In the genomic region with DNA sequence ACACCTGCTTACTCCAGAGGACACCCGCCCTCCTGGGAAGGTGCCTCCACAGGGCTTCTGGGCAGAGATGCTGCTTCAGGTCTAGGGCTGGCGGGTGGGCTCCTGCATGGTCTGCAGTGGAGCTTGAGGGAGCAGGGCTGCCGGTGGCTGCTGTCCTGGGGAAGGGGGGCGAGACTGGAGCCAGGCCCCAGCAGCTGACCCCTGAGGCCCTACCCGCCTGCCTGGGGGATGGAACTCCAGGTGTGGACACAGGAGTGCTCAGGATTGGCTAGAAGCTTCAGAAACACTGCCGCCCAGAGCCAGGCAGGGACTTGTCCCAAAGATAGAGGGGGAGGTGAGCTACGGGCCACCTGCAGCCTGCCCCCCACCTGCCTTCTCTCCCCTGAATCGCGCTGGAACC, we compare ENCODE assay signal across 27 cellular contexts. TPM values are rescaled to one million over a fixed set of nuclear protein-coding genes. Genes with fewer than 3 reads are reported as not detected.
"Had no signal": no experiment of that assay in that cellular context is flagged by ENCODE, and none has a peak within 500 bp of the region (broad histone marks: within the 10 kb centered on the region; RNA-seq: fewer than 3 reads in every experiment).

No MANE protein-coding gene starts in this region.

- H3K4me3 ChIP-seq: left lung, lower lobe of right lung, pancreas, prostate gland, right lobe of liver, skin epidermis, stomach, testis, thyroid gland, transverse colon, upper lobe of left lung, vagina had no signal

- H3K9me3 ChIP-seq: left lung, lower lobe of right lung, pancreas, prostate gland, right lobe of liver, testis, thyroid gland, transverse colon, upper lobe of left lung, vagina had no signal

- H3K27ac ChIP-seq: left lung, lower lobe of right lung, pancreas, prostate gland, right lobe of liver, skin epidermis, stomach, testis, thyroid gland, transverse colon, upper lobe of left lung, vagina had no signal

- H3K36me3 ChIP-seq: left lung, lower lobe of right lung, pancreas, prostate gland, right lobe of liver, stomach, thyroid gland, transverse colon, upper lobe of left lung, vagina had no signal

- ATAC-seq: left cardiac atrium; left lung; lower lobe of right lung; natural killer cell; pancreas; right lobe of liver; stimulated activated naive B cell treated with anti-CD40 and anti-IgM and Interleukin-4, amounts not matched to agents 10 μg/mL and 1 μg/mL and 100 μg/mL, for 72 hours; stimulated activated naive CD8-positive, alpha-beta T cell treated with anti-CD3 and anti-CD28 coated beads, Interleukin-15, Interleukin-2, amounts not matched to agents 100 U/mL and 50 U/mL, for 24 hours had no signal

- H3K27me3 ChIP-seq: pancreas, right lobe of liver, testis, thyroid gland, vagina had no signal

- DNase-seq: hippocampal formation; kidney glomerular epithelial cell; left cardiac atrium; lower lobe of right lung; mammary epithelial cell; mesenchymal stem cell; naive B cell; natural killer cell; nephron progenitor cell; retina; right lobe of liver; stimulated activated CD4-positive, alpha-beta T cell treated with anti-CD3 and anti-CD28 coated beads, Interleukin-12 subunit alpha, Interleukin-12 subunit beta, amount 100 ng/mL, for 4 hours; stimulated activated CD4-positive, alpha-beta T cell treated with anti-CD3 and anti-CD28 coated beads, Interleukin-15, amount 100 ng/mL, for 24 hours; stimulated activated CD4-positive, alpha-beta T cell treated with anti-CD3 and anti-CD28 coated beads, Interleukin-2, amount 100 ng/mL, for 24 hours; stimulated activated CD4-positive, alpha-beta T cell treated with anti-CD3 and anti-CD28 coated beads, Interleukin-4, amount 100 ng/mL, for 1 hour; stimulated activated naive B cell treated with anti-CD40 and anti-IgM and Interleukin-4, amounts not matched to agents 10 μg/mL and 1 μg/mL and 100 μg/mL, for 72 hours; stimulated activated naive CD8-positive, alpha-beta T cell treated with anti-CD3 and anti-CD28 coated beads, Interleukin-15, Interleukin-2, amounts not matched to agents 100 U/mL and 50 U/mL, for 24 hours; stomach; testis; thyroid gland; transverse colon had no signal

- H3K4me1 ChIP-seq: left lung, lower lobe of right lung, pancreas, prostate gland, right lobe of liver, stomach, testis, thyroid gland, transverse colon, upper lobe of left lung, vagina had no signal

RNA-seq across cellular contexts. Expression of a gene that starts 33.0 kb away (rescaled TPM):
- total RNA-seq: natural killer cell had no signal
